ENCODE assay signal across 7 cellular contexts in the genomic region with DNA sequence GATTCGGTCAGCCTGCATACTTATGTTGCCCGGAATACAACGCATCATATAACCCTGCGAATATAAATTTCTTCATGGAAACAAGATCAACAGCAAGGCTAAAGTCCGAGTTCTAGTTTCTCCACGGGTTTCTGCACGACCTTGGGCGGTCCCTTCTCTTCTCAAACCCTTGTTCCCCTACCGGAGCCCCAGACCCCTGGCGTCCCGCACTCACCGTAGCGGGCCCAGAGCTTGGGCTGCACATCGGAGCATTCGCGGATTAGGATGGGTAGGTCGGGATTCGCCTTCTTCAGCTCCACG. TPM values are rescaled to one million over a fixed set of nuclear protein-coding genes. Genes with fewer than 3 reads are reported as not detected.
A peak's percentile ranks its signal among the peaks of the same experiment; 100 is the strongest.
DNase-seq lines count a peak whose midpoint lies in the region; ATAC-seq and TF ChIP-seq lines count a peak whose summit lies in the region.

No MANE protein-coding gene starts in this region.

- DNase-seq in GM23338 (ENCODE audit: low spot score) (no peak), fibroblast of villous mesenchyme (ENCODE audit: low read depth) (no peak), DMS153 (lab: John Stamatoyannopoulos, UW) (no peak)
- no peak for DNase-seq in activated effector memory CD4-positive, alpha-beta T cell treated with anti-CD3 and anti-CD28 coated beads, Interleukin-2, amount 50 U/mL, for 16 hours
- DNase-seq in activated CD4-positive, CD25-positive, alpha-beta regulatory T cell (lab: John Stamatoyannopoulos, UW) = no peak

- peaks cover 64% of the 10 kb centered on the region for H3K36me3 Mint-ChIP-seq in GM23338 (ENCODE audit: low read depth)

- H3K9me3 Mint-ChIP-seq in GM23338 = no peaks in the 10 kb centered on the region; the same call in 2 of the 3 replicates

- peak overlapping the region; percentile 91 for H3K9ac ChIP-seq in skeletal muscle satellite cell (ENCODE audit: low read depth, low read length)

- peaks cover 24% of the 10 kb centered on the region for H3K27me3 Mint-ChIP-seq in GM23338 (ENCODE audit: insufficient read depth, low read depth, poor library complexity)

- peak overlapping the region; percentile 76; the same call in 1 of the 2 replicates for H3K27ac Mint-ChIP-seq in GM23338

- H3K4me1 ChIP-seq in GM23338 (ENCODE audit: insufficient read depth) (peaks cover 13% of the 10 kb centered on the region), skeletal muscle satellite cell (ENCODE audit: control insufficient read depth, insufficient read depth, low read length) (peaks cover 13% of the 10 kb centered on the region)

- ATAC-seq in GM23338 (peak; percentile 43), SK-N-SH treated with all-trans-retinoic acid at 6 μM for 48 hours (peak; percentile 36)

- H3K9me3 ChIP-seq in skeletal muscle satellite cell (replicated peaks; ENCODE audit: low read length) = no peaks in the 10 kb centered on the region

- H3F3A ChIP-seq in GM23338 (replicated peaks; ENCODE audit: low read depth) = no peaks in the 10 kb centered on the region

- peak overlapping the region; percentile 85 for H3K4me2 ChIP-seq in GM23338
- H3K4me2 ChIP-seq in skeletal muscle satellite cell (ENCODE audit: low read length) = peak overlapping the region; percentile 87

- H3K4me3 ChIP-seq in GM23338 (peak overlapping the region; percentile 83), fibroblast of villous mesenchyme (ENCODE audit: low read depth, low read length) (peak overlapping the region; percentile 85), skeletal muscle satellite cell (ENCODE audit: low read length) (peak overlapping the region; percentile 81)

- H3K9me2 ChIP-seq in GM23338 (ENCODE audit: insufficient read depth) = no peaks in the 10 kb centered on the region

- H3K4me3 Mint-ChIP-seq in GM23338 = peak overlapping the region; percentile 100

- H2AFZ ChIP-seq in GM23338 = peak overlapping the region; percentile 43; the same call in 1 of the 2 replicates

- H3K27me3 ChIP-seq in GM23338 (ENCODE audit: insufficient read depth) (no peaks in the 10 kb centered on the region), skeletal muscle satellite cell (ENCODE audit: control insufficient read depth, insufficient read depth, low read length) (no peaks in the 10 kb centered on the region)

- TF ChIP-seq CTCF in GM23338 (conservative IDR thresholded peaks at IDR 0.05; ENCODE audit: low read depth in 2 of 2) (no peak), fibroblast of villous mesenchyme (IDR thresholded peaks at IDR 0.05; ENCODE audit: insufficient read depth, low read depth, low read length) (no peak)

- no peak overlapping the region for H3K27ac ChIP-seq in GM23338 (ENCODE audit: low read depth)

- H4K20me1 ChIP-seq in GM23338 (replicated peaks; ENCODE audit: insufficient read depth) = peaks cover 7% of the 10 kb centered on the region; the same call in 1 of the 2 replicates

- H3K36me3 ChIP-seq in GM23338 (ENCODE audit: insufficient read depth) (peaks cover 24% of the 10 kb centered on the region), skeletal muscle satellite cell (ENCODE audit: insufficient read depth, low read length) (peaks cover 41% of the 10 kb centered on the region)

- peaks cover 29% of the 10 kb centered on the region for H3K79me2 ChIP-seq in GM23338 (replicated peaks; ENCODE audit: insufficient read depth)

- H3K4me1 Mint-ChIP-seq in GM23338 = peaks cover 3% of the 10 kb centered on the region

TF ChIP-seq in GM23338, 12 proteins besides CTCF, POLR2A, EP300 and RAD21 (continues in another document):
- TF ChIP-seq ZNF331 (CRISPR knock-in tag; IDR thresholded peaks at IDR 0.05; ENCODE audit: low read depth) = no peak
- no peak for TF ChIP-seq CREB1 (CRISPR knock-in tag; IDR thresholded peaks at IDR 0.05; ENCODE audit: low read depth)

TF ChIP-seq in SK-N-SH treated with all-trans-retinoic acid at 6 μM for 48 hours, 23 proteins besides CTCF, POLR2A, EP300 and RAD21 (continues in another document):
- TF ChIP-seq GLIS3 (CRISPR knock-in tag; IDR thresholded peaks at IDR 0.05) = no peak
- TF ChIP-seq, protein P1, sequence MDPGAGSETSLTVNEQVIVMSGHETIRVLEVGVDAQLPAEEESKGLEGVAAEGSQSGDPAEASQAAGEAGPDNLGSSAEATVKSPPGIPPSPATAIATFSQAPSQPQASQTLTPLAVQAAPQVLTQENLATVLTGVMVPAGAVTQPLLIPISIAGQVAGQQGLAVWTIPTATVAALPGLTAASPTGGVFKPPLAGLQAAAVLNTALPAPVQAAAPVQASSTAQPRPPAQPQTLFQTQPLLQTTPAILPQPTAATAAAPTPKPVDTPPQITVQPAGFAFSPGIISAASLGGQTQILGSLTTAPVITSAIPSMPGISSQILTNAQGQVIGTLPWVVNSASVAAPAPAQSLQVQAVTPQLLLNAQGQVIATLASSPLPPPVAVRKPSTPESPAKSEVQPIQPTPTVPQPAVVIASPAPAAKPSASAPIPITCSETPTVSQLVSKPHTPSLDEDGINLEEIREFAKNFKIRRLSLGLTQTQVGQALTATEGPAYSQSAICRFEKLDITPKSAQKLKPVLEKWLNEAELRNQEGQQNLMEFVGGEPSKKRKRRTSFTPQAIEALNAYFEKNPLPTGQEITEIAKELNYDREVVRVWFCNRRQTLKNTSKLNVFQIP (CRISPR knock-in tag; IDR thresholded peaks at IDR 0.05; ENCODE audit: borderline replicate concordance, low read depth) = no peak
- TF ChIP-seq ISL1 (CRISPR knock-in tag; IDR thresholded peaks at IDR 0.05) = no peak
- TF ChIP-seq, protein P2, sequence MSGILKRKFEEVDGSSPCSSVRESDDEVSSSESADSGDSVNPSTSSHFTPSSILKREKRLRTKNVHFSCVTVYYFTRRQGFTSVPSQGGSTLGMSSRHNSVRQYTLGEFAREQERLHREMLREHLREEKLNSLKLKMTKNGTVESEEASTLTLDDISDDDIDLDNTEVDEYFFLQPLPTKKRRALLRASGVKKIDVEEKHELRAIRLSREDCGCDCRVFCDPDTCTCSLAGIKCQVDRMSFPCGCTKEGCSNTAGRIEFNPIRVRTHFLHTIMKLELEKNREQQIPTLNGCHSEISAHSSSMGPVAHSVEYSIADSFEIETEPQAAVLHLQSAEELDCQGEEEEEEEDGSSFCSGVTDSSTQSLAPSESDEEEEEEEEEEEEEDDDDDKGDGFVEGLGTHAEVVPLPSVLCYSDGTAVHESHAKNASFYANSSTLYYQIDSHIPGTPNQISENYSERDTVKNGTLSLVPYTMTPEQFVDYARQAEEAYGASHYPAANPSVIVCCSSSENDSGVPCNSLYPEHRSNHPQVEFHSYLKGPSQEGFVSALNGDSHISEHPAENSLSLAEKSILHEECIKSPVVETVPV (CRISPR knock-in tag; IDR thresholded peaks at IDR 0.05) = no peak
- TF ChIP-seq ZC3H10 (CRISPR knock-in tag; IDR thresholded peaks at IDR 0.05) = no peak
- no peak for TF ChIP-seq ZFP30 (CRISPR knock-in tag; IDR thresholded peaks at IDR 0.05)
- no peak for TF ChIP-seq ZFP3 (CRISPR knock-in tag; IDR thresholded peaks at IDR 0.05)
- no peak for TF ChIP-seq SNAI2 (CRISPR knock-in tag; IDR thresholded peaks at IDR 0.05)
- no peak for TF ChIP-seq BACH2 (CRISPR knock-in tag; IDR thresholded peaks at IDR 0.05; ENCODE audit: borderline replicate concordance)
- TF ChIP-seq TOX (CRISPR knock-in tag; IDR thresholded peaks at IDR 0.05; ENCODE audit: borderline replicate concordance) = no peak
- TF ChIP-seq RARB (CRISPR knock-in tag; IDR thresholded peaks at IDR 0.05) = no peak
- no peak for TF ChIP-seq ZNF8 (CRISPR knock-in tag; IDR thresholded peaks at IDR 0.05)
- no peak for TF ChIP-seq ZNF70 (CRISPR knock-in tag; IDR thresholded peaks at IDR 0.05)
- no peak for TF ChIP-seq ARNTL (CRISPR knock-in tag; IDR thresholded peaks at IDR 0.05; ENCODE audit: borderline replicate concordance, low read depth)

RNA-seq across cellular contexts. Expression of gene NDUFA2, which starts 0.4 kb away (rescaled TPM):
- total RNA-seq in GM23338 (2014; rRNA removed; shearing (Covaris generic)) = 48.8 and 55.7 TPM in 2 replicates
- polyA plus RNA-seq in GM23338 (2016; fragmentation: Nextera tagmentation; extraction: Ambion mirVana) = 292 and 317 TPM in 2 replicates
- 36.7 and 39.7 TPM in 2 replicates for total RNA-seq in fibroblast of villous mesenchyme
- 25.3 and 33.2 TPM in 2 replicates for total RNA-seq in skeletal muscle satellite cell (2012; rRNA removed)

RNA-seq across cellular contexts. Expression of gene IK, which starts 0.6 kb away (rescaled TPM):
- 58.9 and 77.3 TPM in 2 replicates for total RNA-seq in GM23338 (2014; rRNA removed; shearing (Covaris generic))
- polyA plus RNA-seq in GM23338 (2016; fragmentation: Nextera tagmentation; extraction: Ambion mirVana) = 116 and 128 TPM in 2 replicates
- total RNA-seq in fibroblast of villous mesenchyme = 65.6 and 71.2 TPM in 2 replicates
- 71.5 and 72.7 TPM in 2 replicates for total RNA-seq in skeletal muscle satellite cell (2012; rRNA removed)

RNA-seq across cellular contexts. Expression of gene TMCO6, which starts 7.7 kb away (rescaled TPM):
- total RNA-seq in GM23338 (2014; rRNA removed; shearing (Covaris generic)) = 19.9 and 37.4 TPM in 2 replicates
- 18.7 and 19.0 TPM in 2 replicates for polyA plus RNA-seq in GM23338 (2016; fragmentation: Nextera tagmentation; extraction: Ambion mirVana)
- 7.7 and 8.6 TPM in 2 replicates for total RNA-seq in fibroblast of villous mesenchyme
- 20.3 and 29.1 TPM in 2 replicates for total RNA-seq in skeletal muscle satellite cell (2012; rRNA removed)

RNA-seq across cellular contexts. Expression of gene CD14, which starts 14.0 kb away (rescaled TPM):
- not detected in 2 replicates for total RNA-seq in GM23338 (2014; rRNA removed; shearing (Covaris generic))
- polyA plus RNA-seq in GM23338 (2016; fragmentation: Nextera tagmentation; extraction: Ambion mirVana) = 0.17 TPM in 1 of 2 replicates, not detected in the other
- 0.97 and 2.2 TPM in 2 replicates for total RNA-seq in fibroblast of villous mesenchyme
- total RNA-seq in skeletal muscle satellite cell (2012; rRNA removed) = 0.51 and 0.66 TPM in 2 replicates

RNA-seq across cellular contexts. Expression of gene WDR55, which starts 17.7 kb away (rescaled TPM):
- 18.0 and 22.7 TPM in 2 replicates for total RNA-seq in GM23338 (2014; rRNA removed; shearing (Covaris generic))
- polyA plus RNA-seq in GM23338 (2016; fragmentation: Nextera tagmentation; extraction: Ambion mirVana) = 9.3 and 9.6 TPM in 2 replicates
- 30.9 and 41.5 TPM in 2 replicates for total RNA-seq in fibroblast of villous mesenchyme
- 26.4 and 31.4 TPM in 2 replicates for total RNA-seq in skeletal muscle satellite cell (2012; rRNA removed)
